14 cellular contexts compared by ENCODE assay signal in the genomic region with DNA sequence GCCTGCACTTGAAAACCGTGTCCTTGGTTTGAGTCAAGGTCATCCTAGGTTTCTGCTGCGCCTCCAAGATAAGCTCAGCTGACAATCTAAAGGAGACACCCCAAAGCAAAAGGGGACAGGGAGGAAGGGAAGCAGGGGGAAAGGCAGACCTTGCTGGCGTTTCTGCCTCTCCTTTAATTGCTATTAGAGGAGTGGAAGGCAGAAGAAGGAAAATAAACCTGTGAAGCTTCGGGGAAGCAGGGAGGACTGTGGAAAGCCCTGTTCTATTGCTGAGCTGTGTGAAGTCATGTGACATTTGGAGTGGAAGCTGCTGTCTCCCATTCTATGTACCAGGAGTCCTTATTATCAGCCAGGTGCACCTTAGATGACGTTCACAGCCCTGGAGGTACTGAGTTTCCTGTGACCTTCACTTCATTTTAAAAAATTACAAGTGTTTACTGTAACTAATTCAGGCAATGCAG. TPM values are rescaled to one million over a fixed set of nuclear protein-coding genes. Genes with fewer than 3 reads are reported as not detected.
A peak's percentile ranks its signal among the peaks of the same experiment; 100 is the strongest.
DNase-seq lines count a peak whose midpoint lies in the region; FAIRE-seq and TF ChIP-seq lines count a peak whose summit lies in the region.
"Had no signal": no experiment of that assay in that cellular context is flagged by ENCODE, and none has a peak within 500 bp of the region (broad histone marks: within the 10 kb centered on the region; RNA-seq: fewer than 3 reads in every experiment).

No MANE protein-coding gene starts in this region.

- BruUV-seq in Caco-2 (replicated peaks; lab: Mats Ljungman, UMichigan), result no TSS peak

- no peaks in the 10 kb centered on the region for H3K9me3 ChIP-seq in Caco-2
- H3K9me3 ChIP-seq in KOPT-K1 (ENCODE audit: insufficient read depth, low read length, poor library complexity, severe bottlenecking), result no peaks in the 10 kb centered on the region
- no peaks in the 10 kb centered on the region for H3K9me3 ChIP-seq in neuronal stem cell (replicated peaks in 1 of 2; ENCODE audit: control insufficient read depth in 2 of 2, insufficient read depth in 1 of 2, low read depth in 1 of 2, low read length in 2 of 2)

- no peak overlapping the region for H2BK12ac ChIP-seq in neuronal stem cell (ENCODE audit: low read length)

- H3K27ac Mint-ChIP-seq in Caco-2 (ENCODE audit: unreplicated experiment), result peak overlapping the region; percentile 30
- H3K27ac Mint-ChIP-seq: activated CD4-positive, alpha-beta T cell treated with anti-CD3 and anti-CD28 coated beads for 36 hours had no signal

- DNase-seq in Caco-2 (no peak), SHP77 treated with DMSO at 0.1 percent for 48 hours (lab: John Stamatoyannopoulos, UW) (peak; percentile 53), neuronal stem cell (ENCODE audit: low spot score) (no peak), HCEC 1CT (no peak), frontal cortex (ENCODE audit: low spot score in 2 of 2) (no peak), GM12891 (ENCODE audit: insufficient read length, low spot score) (no peak)
- DNase-seq in stimulated activated CD4-positive, alpha-beta T cell treated with anti-CD3 and anti-CD28 coated beads, Interleukin-4, amount 100 ng/mL, for 24 hours, result no peak
- DNase-seq: activated CD4-positive, alpha-beta T cell treated with anti-CD3 and anti-CD28 coated beads for 36 hours; activated effector memory CD4-positive, alpha-beta T cell treated with Interleukin-2 at 50 U/mL for 16 hours; cerebellar nuclear complex; NCI-H526 treated with DMSO at 0.1 percent for 48 hours; SW 1271 had no signal

- H3K36me3 Mint-ChIP-seq in Caco-2 (ENCODE audit: insufficient read depth, unreplicated experiment), result peaks cover 25% of the 10 kb centered on the region

- no peaks in the 10 kb centered on the region for H3K36me3 ChIP-seq in Caco-2 (ENCODE audit: control insufficient read depth, insufficient read depth, low read length)
- no peaks in the 10 kb centered on the region for H3K36me3 ChIP-seq in KOPT-K1 (ENCODE audit: insufficient read depth, low read length)
- peaks cover 0 to 2% of the 10 kb centered on the region in 2 donors for H3K36me3 ChIP-seq in neuronal stem cell (replicated peaks in 1 of 2; ENCODE audit: control insufficient read depth in 2 of 2, insufficient read depth in 2 of 2, low read length in 2 of 2)

- CTCF ChIA-PET in Caco-2 (lab: Charles Lee), result interaction anchor here (1.2 kb wide), 1 partner anchor 41 kb away, joined by 3 read pairs; no protein-coding TSS in a partner anchor

- no CpG with 5 or more reads among the region's 5 CpGs for WGBS in neuronal stem cell (ENCODE audit: extremely low coverage in 2 of 2, insufficient read length in 2 of 2, insufficient replicate concordance in 1 of 2), 2 donors

- no peak overlapping the region for H2AK5ac ChIP-seq in neuronal stem cell (ENCODE audit: low read depth, low read length)

- H3K4me1 Mint-ChIP-seq in Caco-2 (ENCODE audit: low read depth, unreplicated experiment), result peaks cover 47% of the 10 kb centered on the region

- H3K27me3 Mint-ChIP-seq in Caco-2 (ENCODE audit: insufficient read depth, unreplicated experiment), result no peaks in the 10 kb centered on the region
- H3K27me3 Mint-ChIP-seq: activated CD4-positive, alpha-beta T cell treated with anti-CD3 and anti-CD28 coated beads for 36 hours had no signal

- H3K14ac ChIP-seq in neuronal stem cell (ENCODE audit: low read length), result no peak overlapping the region

- H3K18ac ChIP-seq in neuronal stem cell (ENCODE audit: low read length), result no peak overlapping the region

- no peak for TF ChIP-seq POLR2A in GM12891 (IDR thresholded peaks at IDR 0.05; ENCODE audit: low read depth, low read length)

- no peaks in the 10 kb centered on the region for H3K9me3 Mint-ChIP-seq in Caco-2 (ENCODE audit: unreplicated experiment)

- H3K4me1 ChIP-seq in Caco-2 (peaks cover 45% of the 10 kb centered on the region), neuronal stem cell (ENCODE audit: control insufficient read depth in 2 of 2, insufficient read depth in 1 of 2, low read depth in 1 of 2, low read length in 2 of 2) (peaks cover 18 to 21% of the 10 kb centered on the region in 2 donors)

- H3K4me3 Mint-ChIP-seq in Caco-2 (ENCODE audit: unreplicated experiment), result no peak overlapping the region
- H3K4me3 Mint-ChIP-seq: activated CD4-positive, alpha-beta T cell treated with anti-CD3 and anti-CD28 coated beads for 36 hours had no signal

- no peak for FAIRE-seq in frontal cortex (lab: Jason Lieb, UNC)
- no peak for FAIRE-seq in GM12891 (lab: Jason Lieb, UNC)

- no peak overlapping the region for H3K23ac ChIP-seq in neuronal stem cell (ENCODE audit: low read depth, low read length, poor library complexity)

- peak overlapping the region; percentile 11 for H2AFZ ChIP-seq in neuronal stem cell (ENCODE audit: low read length)

- TF ChIP-seq CTCF in Caco-2 (IDR thresholded peaks at IDR 0.05; ENCODE audit: insufficient read depth in 1 of 2, low read depth in 1 of 2, low read length in 1 of 2, severe bottlenecking in 1 of 2, unreplicated experiment in 1 of 2), result no peak

- H4K91ac ChIP-seq in neuronal stem cell (ENCODE audit: low read depth, low read length, poor library complexity), result no peak overlapping the region

- intact Hi-C loops in Caco-2 (cut with micrococcal nuclease; ENCODE audit: unreplicated experiment), result no loop called here

- H3K27ac ChIP-seq in KOPT-K1 (ENCODE audit: low read depth, low read length, poor library complexity, severe bottlenecking) (peak overlapping the region; percentile 38), neuronal stem cell (replicated peaks; ENCODE audit: low read length) (no peak overlapping the region)
- H3K27ac ChIP-seq: C4-2B had no signal

- no peak overlapping the region for H2BK15ac ChIP-seq in neuronal stem cell (ENCODE audit: low read length)

- H4K8ac ChIP-seq in neuronal stem cell (ENCODE audit: low read depth, low read length), result no peak overlapping the region

- H3K79me1 ChIP-seq in neuronal stem cell (ENCODE audit: low read depth, low read length), result no peaks in the 10 kb centered on the region

- H3K9ac ChIP-seq in neuronal stem cell (ENCODE audit: low read depth, low read length, poor library complexity), result no peak overlapping the region

- POLR2A ChIA-PET in Caco-2 (lab: Charles Lee), result interaction anchor here (0.6 kb wide), 1 partner anchor 60 kb away, joined by 4 read pairs; no protein-coding TSS in a partner anchor

- H2BK5ac ChIP-seq in neuronal stem cell (ENCODE audit: low read length), result no peak overlapping the region

- H2BK120ac ChIP-seq in neuronal stem cell (ENCODE audit: low read depth, low read length), result no peak overlapping the region

- no peak overlapping the region for H3K4ac ChIP-seq in neuronal stem cell (ENCODE audit: low read length)

- H3K27me3 ChIP-seq in Caco-2 (replicated peaks; ENCODE audit: control insufficient read depth, insufficient read depth, low read length) (no peaks in the 10 kb centered on the region), neuronal stem cell (ENCODE audit: control insufficient read depth in 3 of 3, insufficient read depth in 3 of 3, low read depth in 1 of 3, low read length in 3 of 3) (no peaks in the 10 kb centered on the region)

- no peak overlapping the region for H3K4me2 ChIP-seq in neuronal stem cell (ENCODE audit: insufficient read depth, low read length, poor library complexity, severe bottlenecking)

- H3K4me3 ChIP-seq in Caco-2 (ENCODE audit: low read depth, low read length) (no peak overlapping the region), neuronal stem cell (ENCODE audit: low read length in 2 of 2) (no peak overlapping the region)

TF ChIP-seq in GM12891, 5 proteins besides CTCF, POLR2A, EP300 and RAD21:
- TF ChIP-seq PAX5 (IDR thresholded peaks at IDR 0.05; ENCODE audit: insufficient read depth, low read length, severe bottlenecking), result no peak
- TF ChIP-seq SPI1 (IDR thresholded peaks at IDR 0.05; ENCODE audit: low read depth, low read length), result no peak
- no peak for TF ChIP-seq POU2F2 (IDR thresholded peaks at IDR 0.05; ENCODE audit: low read depth, low read length)
- no peak for TF ChIP-seq TAF1 (IDR thresholded peaks at IDR 0.05; ENCODE audit: low read depth, low read length)
- no peak for TF ChIP-seq POLR2AphosphoS5 (IDR thresholded peaks at IDR 0.05; ENCODE audit: low read depth, low read length)

RNA-seq across cellular contexts. Expression of gene CHD2, which starts 21.5 kb away (rescaled TPM):
- total RNA-seq in Caco-2 (2022) (85.0 and 108 TPM in 2 replicates), frontal cortex (108 TPM)
- polyA plus RNA-seq in neuronal stem cell (2013, experiment 1 of 2), result 63.3 TPM
- polyA plus RNA-seq in neuronal stem cell (2013, experiment 2 of 2), result 62.8 TPM
- 45.4 TPM for polyA plus RNA-seq in GM12891 (2012; ENCODE audit: low read depth, missing spikeins)
